In the genomic region with DNA sequence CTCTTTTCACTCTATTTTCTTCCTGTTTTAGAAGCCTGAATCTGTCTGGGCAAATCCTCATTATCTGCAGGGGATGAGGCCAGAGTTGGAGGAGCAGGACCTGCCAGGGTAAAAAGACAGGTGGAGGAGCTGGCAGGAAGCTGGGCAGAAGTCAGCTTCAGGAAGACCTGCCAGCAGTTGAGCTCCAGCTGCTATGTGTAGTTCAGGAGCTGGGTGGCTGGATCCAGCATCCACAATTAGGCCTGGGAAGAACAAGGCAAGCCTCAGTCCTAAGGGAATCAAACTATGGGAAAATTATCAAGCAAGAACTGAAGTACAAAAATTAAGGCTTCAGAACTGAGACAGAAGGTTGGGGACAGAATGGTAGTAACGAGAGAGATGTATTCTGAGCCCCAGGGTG, we compare ENCODE assay signal across 15 cellular contexts.
"Had no signal": no experiment of that assay in that cellular context is flagged by ENCODE, and none has a peak within 500 bp of the region (broad histone marks: within the 10 kb centered on the region; RNA-seq: fewer than 3 reads in every experiment).

No MANE protein-coding gene starts in this region.

- ATAC-seq: activated T-cell treated with anti-CD3 and anti-CD28 coated beads, Interleukin-2, amount 50 U/mL, for 72 hours; left lobe of liver; stimulated activated memory B cell treated with anti-CD40 and anti-IgM and Interleukin-4, amounts not matched to agents 10 μg/mL and 1 μg/mL and 100 μg/mL, for 72 hours had no signal

- H3K27ac ChIP-seq: neutrophil, tibial nerve had no signal

- DNase-seq: activated CD4-positive, alpha-beta memory T cell treated with anti-CD3 and anti-CD28 coated beads, Interleukin-2, amount 10 ng/mL, durations not matched to agents 7 days and 5 days; activated CD4-positive, alpha-beta T cell treated with anti-CD3 and anti-CD28 coated beads for 1 hour; activated CD8-positive, alpha-beta memory T cell treated with anti-CD3 and anti-CD28 coated beads, Interleukin-2, amount 50 U/mL, for 4 hours; activated naive CD8-positive, alpha-beta T cell treated with anti-CD3 and anti-CD28 coated beads, Interleukin-2, amount 10 ng/mL, durations not matched to agents 7 days and 5 days; activated T-cell treated with anti-CD3 and anti-CD28 coated beads, Interleukin-2, amount 50 U/mL, for 72 hours; anterior cingulate cortex; foreskin melanocyte; islet precursor cell; small intestine; stimulated activated CD4-positive, alpha-beta T cell treated with anti-CD3 and anti-CD28 coated beads, Interleukin-1b, Interleukin-23, amount 100 ng/mL, for 48 hours had no signal

- H3K27me3 ChIP-seq: neutrophil, tibial nerve had no signal

- H3K4me3 Mint-ChIP-seq: activated CD4-positive, alpha-beta memory T cell treated with anti-CD3 and anti-CD28 coated beads, Interleukin-2, amount 10 ng/mL, durations not matched to agents 7 days and 5 days; activated naive CD8-positive, alpha-beta T cell treated with anti-CD3 and anti-CD28 coated beads, Interleukin-2, amount 10 ng/mL, durations not matched to agents 7 days and 5 days; activated T-cell treated with anti-CD3 and anti-CD28 coated beads, Interleukin-2, amount 50 U/mL, for 72 hours; stimulated activated memory B cell treated with anti-CD40 and anti-IgM and Interleukin-4, amounts not matched to agents 10 μg/mL and 1 μg/mL and 100 μg/mL, for 72 hours; T-helper 2 cell treated with Interferon-gamma antibody and Interleukin-4, amounts not matched to agents 5 μg/mL and 100 μg/mL, for 36 hours had no signal

- H3K36me3 ChIP-seq: neutrophil, tibial nerve had no signal

- H3K36me3 Mint-ChIP-seq: activated naive CD8-positive, alpha-beta T cell treated with anti-CD3 and anti-CD28 coated beads, Interleukin-2, amount 10 ng/mL, durations not matched to agents 7 days and 5 days; stimulated activated memory B cell treated with anti-CD40 and anti-IgM and Interleukin-4, amounts not matched to agents 10 μg/mL and 1 μg/mL and 100 μg/mL, for 72 hours had no signal

- H3K27ac Mint-ChIP-seq: activated CD4-positive, alpha-beta memory T cell treated with anti-CD3 and anti-CD28 coated beads, Interleukin-2, amount 10 ng/mL, durations not matched to agents 7 days and 5 days; activated naive CD8-positive, alpha-beta T cell treated with anti-CD3 and anti-CD28 coated beads, Interleukin-2, amount 10 ng/mL, durations not matched to agents 7 days and 5 days; activated T-cell treated with anti-CD3 and anti-CD28 coated beads, Interleukin-2, amount 50 U/mL, for 72 hours; stimulated activated memory B cell treated with anti-CD40 and anti-IgM and Interleukin-4, amounts not matched to agents 10 μg/mL and 1 μg/mL and 100 μg/mL, for 72 hours; T-helper 2 cell treated with Interferon-gamma antibody and Interleukin-4, amounts not matched to agents 5 μg/mL and 100 μg/mL, for 36 hours had no signal

- H3K4me1 Mint-ChIP-seq: activated CD4-positive, alpha-beta memory T cell treated with anti-CD3 and anti-CD28 coated beads, Interleukin-2, amount 10 ng/mL, durations not matched to agents 7 days and 5 days; activated naive CD8-positive, alpha-beta T cell treated with anti-CD3 and anti-CD28 coated beads, Interleukin-2, amount 10 ng/mL, durations not matched to agents 7 days and 5 days had no signal

- H3K4me1 ChIP-seq: tibial nerve had no signal

- H3K4me3 ChIP-seq: tibial nerve had no signal

- H3K9me3 Mint-ChIP-seq: activated CD4-positive, alpha-beta memory T cell treated with anti-CD3 and anti-CD28 coated beads, Interleukin-2, amount 10 ng/mL, durations not matched to agents 7 days and 5 days; activated naive CD8-positive, alpha-beta T cell treated with anti-CD3 and anti-CD28 coated beads, Interleukin-2, amount 10 ng/mL, durations not matched to agents 7 days and 5 days; activated T-cell treated with anti-CD3 and anti-CD28 coated beads, Interleukin-2, amount 50 U/mL, for 72 hours; stimulated activated memory B cell treated with anti-CD40 and anti-IgM and Interleukin-4, amounts not matched to agents 10 μg/mL and 1 μg/mL and 100 μg/mL, for 72 hours; T-helper 2 cell treated with Interferon-gamma antibody and Interleukin-4, amounts not matched to agents 5 μg/mL and 100 μg/mL, for 36 hours had no signal

- H3K9me3 ChIP-seq: neutrophil, tibial nerve had no signal
